In genomic region chr3:72460215-72461174, GRCh38 we compare ENCODE assay signal across 26 cellular contexts.
"Had no signal": no experiment of that assay in that cellular context is flagged by ENCODE, and none has a peak within 500 bp of the region (broad histone marks: within the 10 kb centered on the region; RNA-seq: fewer than 3 reads in every experiment).

No MANE protein-coding gene starts in this region.

- DNase-seq: cortex of kidney; dorsolateral prefrontal cortex; effector CD4-positive, alpha-beta T cell; foreskin fibroblast; gastrocnemius medialis; heart right ventricle; hippocampal formation; left cardiac atrium; left lung; mesenchymal stem cell; mucosa of descending colon; naive B cell; pancreas; right lobe of liver; small intestine; stimulated activated CD4-positive, alpha-beta T cell treated with anti-CD3 and anti-CD28 coated beads, Interleukin-15, amount 100 ng/mL, for 24 hours; stimulated activated CD4-positive, alpha-beta T cell treated with anti-CD3 and anti-CD28 coated beads, Interleukin-2, amount 100 ng/mL, for 48 hours; stimulated activated naive B cell treated with anti-CD40 and anti-IgM and Interleukin-4, amounts not matched to agents 10 μg/mL and 1 μg/mL and 100 μg/mL, for 72 hours; upper lobe of left lung had no signal

- H3K4me3 ChIP-seq: dorsolateral prefrontal cortex, gastrocnemius medialis, heart right ventricle, left lung, mucosa of descending colon, pancreas, right lobe of liver, thoracic aorta, tibial nerve, upper lobe of left lung had no signal

- FAIRE-seq: islet of Langerhans, pancreas, small intestine, urothelium cell line had no signal

- ATAC-seq: esophagus mucosa; gastrocnemius medialis; heart right ventricle; left cardiac atrium; left lung; mucosa of descending colon; natural killer cell treated with Interleukin-12 subunit alpha and Interleukin-12 subunit beta and Interleukin-15 and Interleukin-18, amount 100 ng/mL, for 72 hours; pancreas; right lobe of liver; stimulated activated naive B cell treated with anti-CD40 and anti-IgM and Interleukin-4, amounts not matched to agents 10 μg/mL and 1 μg/mL and 100 μg/mL, for 72 hours had no signal

- H3K27me3 ChIP-seq: dorsolateral prefrontal cortex, gastrocnemius medialis, heart right ventricle, left lung, neutrophil, pancreas, right lobe of liver, tibial nerve, upper lobe of left lung had no signal

- H3K36me3 ChIP-seq: gastrocnemius medialis, heart right ventricle, left lung, neutrophil, pancreas, right lobe of liver, thoracic aorta, tibial nerve, upper lobe of left lung had no signal

- H3K27ac ChIP-seq: dorsolateral prefrontal cortex, gastrocnemius medialis, left lung, neutrophil, pancreas, thoracic aorta, upper lobe of left lung had no signal

- H3K9me3 ChIP-seq: gastrocnemius medialis, heart right ventricle, left lung, mucosa of descending colon, neutrophil, pancreas, right lobe of liver, thoracic aorta, tibial nerve, upper lobe of left lung had no signal

- H3K4me1 ChIP-seq: left lung, pancreas had no signal
